In genomic region chr2:8405334-8405733, GRCh38 we compare ENCODE assay signal across 15 cellular contexts.
"Had no signal": no experiment of that assay in that cellular context is flagged by ENCODE, and none has a peak within 500 bp of the region (broad histone marks: within the 10 kb centered on the region; RNA-seq: fewer than 3 reads in every experiment).

No MANE protein-coding gene starts in this region.

- DNase-seq: dermis blood vessel endothelial cell; dorsolateral prefrontal cortex; effector CD4-positive, alpha-beta T cell; effector memory CD4-positive, alpha-beta T cell; foreskin keratinocyte; heart left ventricle; hippocampal formation; left cardiac atrium; left lung; left ventricle myocardium superior; lower lobe of right lung; mesenchymal stem cell; mucosa of descending colon had no signal

- H3K27ac Mint-ChIP-seq: mesothelial cell of epicardium had no signal

- H3K4me3 Mint-ChIP-seq: mesothelial cell of epicardium had no signal

- ATAC-seq: foreskin keratinocyte, gastroesophageal sphincter, heart left ventricle, left cardiac atrium, left lung, left ventricle myocardium superior, lower lobe of right lung, mucosa of descending colon had no signal

- H3K36me3 Mint-ChIP-seq: mesothelial cell of epicardium had no signal
